20 cellular contexts compared by ENCODE assay signal in genomic region chr20:43969069-43969468, GRCh38. TPM values are rescaled to one million over a fixed set of nuclear protein-coding genes. Genes with fewer than 3 reads are reported as not detected.
DNase-seq lines count a peak whose midpoint lies in the region; ATAC-seq, FAIRE-seq and TF ChIP-seq lines count a peak whose summit lies in the region.
"Had no signal": no experiment of that assay in that cellular context is flagged by ENCODE, and none has a peak within 500 bp of the region (broad histone marks: within the 10 kb centered on the region; RNA-seq: fewer than 3 reads in every experiment).

No MANE protein-coding gene starts in this region.

- no peak for TF ChIP-seq POLR2A in K562 (conservative IDR thresholded peaks at IDR 0.05)

- DNase-seq in AG10803 (ENCODE audit: low read depth), result peak; percentile 36
- DNase-seq in K562 (ENCODE audit: extremely low read depth in 1 of 4, low spot score in 3 of 4), result no peak
- peak; percentile 84 for DNase-seq in osteoblast (ENCODE audit: insufficient read length, low spot score, missing footprints)
- no peak for DNase-seq in heart right ventricle
- DNase-seq: ACHN; AML-193; H7; NCI-H1105; NCI-H2081; NCI-H2171 treated with DMSO at 0.1 percent for 48 hours; NCI-H446 treated with DMSO at 0.1 percent for 48 hours; NCI-H69; NK-92 treated with Interleukin-12 subunit alpha and Interleukin-12 subunit beta, amount 100 ng/mL, for 24 hours; Right ventricle myocardium superior had no signal

- in situ Hi-C loops in K562 (cut with MboI), result no loop called here

- POLR2A ChIA-PET in HEK293 (lab: Yijun Ruan, JAX), result no interaction called here
- POLR2A ChIA-PET in K562 (lab: Yijun Ruan, JAX), result interaction anchor here (0.5 kb wide), 1 partner anchor 524 kb away, joined by 3 read pairs; no protein-coding TSS in a partner anchor

- H3K4me2 ChIP-seq in K562 (ENCODE audit: insufficient read depth, low read length) (no peak overlapping the region), osteoblast (ENCODE audit: insufficient read depth, low read length) (no peak overlapping the region)

- H3K79me2 ChIP-seq in K562 (ENCODE audit: control insufficient read depth, insufficient read depth, low read length) (no peaks in the 10 kb centered on the region), osteoblast (ENCODE audit: insufficient read depth, low read length) (no peaks in the 10 kb centered on the region)

- no peaks in the 10 kb centered on the region for H3K9me1 ChIP-seq in K562 (ENCODE audit: control insufficient read depth, insufficient read depth, low read length)

- H3K36me3 ChIP-seq in HEK293 (ENCODE audit: control insufficient read depth in 2 of 2, insufficient read depth in 1 of 2, low read length in 2 of 2) (no peaks in the 10 kb centered on the region), K562 (ENCODE audit: control insufficient read depth, insufficient read depth, low read length) (no peaks in the 10 kb centered on the region), osteoblast (ENCODE audit: insufficient read depth, low read length) (no peaks in the 10 kb centered on the region), heart right ventricle (no peaks in the 10 kb centered on the region)

- ATAC-seq in K562, result no peak
- no peak for ATAC-seq in heart right ventricle
- no peak for ATAC-seq in HG03159 (IDR thresholded peaks at IDR 0.05; ENCODE audit: unreplicated experiment)
- no peak for ATAC-seq in HG02870 (IDR thresholded peaks at IDR 0.05; ENCODE audit: unreplicated experiment)

- H3K27ac ChIP-seq in HEK293 (ENCODE audit: extremely low read depth, low read depth, low read length) (no peak overlapping the region), K562 (ENCODE audit: extremely low read depth, low read depth, low read length) (no peak overlapping the region), osteoblast (ENCODE audit: low read depth, low read length) (no peak overlapping the region), heart right ventricle (no peak overlapping the region)
- H3K27ac ChIP-seq: C4-2B had no signal

- FAIRE-seq in K562 (lab: Jason Lieb, UNC), result no peak
- FAIRE-seq: GM12892, RCC 7860 had no signal

- intact Hi-C loops in K562 (cut with micrococcal nuclease) (no loop called here), heart right ventricle (cut with DNase I) (no loop called here)

- H3K9me3 ChIP-seq in HEK293 (ENCODE audit: control insufficient read depth, insufficient read depth, low read depth, low read length), result no peaks in the 10 kb centered on the region
- H3K9me3 ChIP-seq in K562 (replicated peaks; ENCODE audit: control insufficient read depth, insufficient read depth, low read depth, low read length), result no peaks in the 10 kb centered on the region
- H3K9me3 ChIP-seq in osteoblast (ENCODE audit: low read depth, low read length), result no peaks in the 10 kb centered on the region
- H3K9me3 ChIP-seq in heart right ventricle, result peaks cover 0 to 4% (median 0%) of the 10 kb centered on the region in 11 donors

- WGBS in K562 (ENCODE audit: insufficient coverage, low coverage, missing lambda C conversion rate), result 2% methylated on average over 7 of the region's 7 CpGs
- 86 to 87% methylated on average over 7 of the region's 7 CpGs for WGBS in heart right ventricle, 2 donors

- H4K20me1 ChIP-seq in K562 (replicated peaks; ENCODE audit: control insufficient read depth, insufficient read depth, low read length), result no peaks in the 10 kb centered on the region
- peaks cover 4% of the 10 kb centered on the region for H4K20me1 ChIP-seq in osteoblast (ENCODE audit: insufficient read depth, low read length)

- H3K4me1 ChIP-seq in HEK293 (ENCODE audit: control insufficient read depth, insufficient read depth, low read length) (no peaks in the 10 kb centered on the region), K562 (replicated peaks in 1 of 2; ENCODE audit: control insufficient read depth in 2 of 2, insufficient read depth in 2 of 2, low read length in 2 of 2) (no peaks in the 10 kb centered on the region), osteoblast (ENCODE audit: insufficient read depth, low read length) (peaks cover 6% of the 10 kb centered on the region), heart right ventricle (peaks cover 0 to 17% (median 0%) of the 10 kb centered on the region in 9 donors)

- H3K27me3 ChIP-seq in K562 (ENCODE audit: control insufficient read depth in 2 of 2, insufficient read depth in 2 of 2, low read length in 2 of 2) (peaks cover 0 to 21% of the 10 kb centered on the region in 2 experiments; a peak in 3 of 5 replicates), osteoblast (ENCODE audit: insufficient read depth, low read length) (peaks cover 4% of the 10 kb centered on the region), heart right ventricle (peaks cover 0 to 13% (median 0%) of the 10 kb centered on the region in 7 donors)

- CTCF ChIA-PET in HEK293 (lab: Yijun Ruan, JAX) (interaction anchor here (0.8 kb wide), 1 partner anchor 15 kb away, joined by 3 read pairs; no protein-coding TSS in a partner anchor), K562 (lab: Yijun Ruan, JAX; ENCODE audit: low intra/inter-chr PET ratio) (no interaction called here)

- no peak for TF ChIP-seq RAD21 in K562 (CRISPR knock-in tag; conservative IDR thresholded peaks at IDR 0.05 in 1 of 2, IDR thresholded peaks at IDR 0.05 in 1 of 2)

- no TSS peak for BruUV-seq in K562 (replicated peaks; lab: Mats Ljungman, UMichigan)

- H3K4me3 ChIP-seq in AG10803 (ENCODE audit: low read length) (no peak overlapping the region), HEK293 (ENCODE audit: low read depth, low read length) (no peak overlapping the region), K562 (no peak overlapping the region), osteoblast (ENCODE audit: insufficient read depth, low read length) (no peak overlapping the region), heart right ventricle (no peak overlapping the region)

- no peak for TF ChIP-seq EP300 in K562 (IDR thresholded peaks at IDR 0.05; ENCODE audit: low read length)

- no peak overlapping the region for H3K9ac ChIP-seq in K562 (ENCODE audit: insufficient read depth in 1 of 2, low read depth in 2 of 2, low read length in 2 of 2)

- TF ChIP-seq CTCF in AG10803 (conservative IDR thresholded peaks at IDR 0.05; ENCODE audit: low read length), result no peak
- TF ChIP-seq CTCF in HEK293 (tag by site-specific recombination; IDR thresholded peaks at IDR 0.05), result no peak
- TF ChIP-seq CTCF in K562 (IDR thresholded peaks at IDR 0.05 in 2 of 3, conservative IDR thresholded peaks at IDR 0.05 in 1 of 3; ENCODE audit: insufficient read depth in 2 of 3, low read depth in 1 of 3, low read length in 3 of 3), result no peak
- TF ChIP-seq CTCF in osteoblast (IDR thresholded peaks at IDR 0.05; ENCODE audit: extremely low read depth, low read depth, low read length), result no peak
- no peak for TF ChIP-seq CTCF in heart right ventricle (IDR thresholded peaks at IDR 0.05)

- H2AFZ ChIP-seq in K562 (ENCODE audit: low read depth, low read length) (no peak overlapping the region), osteoblast (ENCODE audit: low read length) (no peak overlapping the region)

TF ChIP-seq in HEK293, 187 proteins besides CTCF, POLR2A, EP300 and RAD21:
- TF ChIP-seq ZFHX2 (tag by site-specific recombination; conservative IDR thresholded peaks at IDR 0.05) (peak; percentile 60), ZNF292 (tag by site-specific recombination; IDR thresholded peaks at IDR 0.05; ENCODE audit: borderline replicate concordance, low read depth) (no peak), EGR2 (tag by site-specific recombination; IDR thresholded peaks at IDR 0.05; ENCODE audit: low read depth) (peak; percentile 61; the same call in 1 of the 2 replicates), GFI1B (tag by site-specific recombination; IDR thresholded peaks at IDR 0.05) (no peak)
TF ChIP-seq in HEK293: peak in this region for 2.

RNA-seq across cellular contexts. Expression of gene TOX2, which starts 54.4 kb away (rescaled TPM):
- not detected in 2 replicates for total RNA-seq in K562 (2011; cell fraction: chromatin; rRNA removed; ENCODE audit: low replicate concordance)
- not detected in 2 replicates for total RNA-seq in K562 (2011; cell fraction: nucleolus; rRNA removed)
- not detected in 2 replicates for total RNA-seq in K562 (2011; cell fraction: nucleoplasm; rRNA removed)
- total RNA-seq in K562 (2014; rRNA removed) (not detected in 2 replicates), K562 (2014; rRNA removed; fragmentation: Illumina TruSeq; extraction: Trizol) (not detected in 2 replicates), K562 (2015; rRNA removed; fragmentation: Illumina TruSeq; extraction: Trizol) (not detected in 2 replicates), K562 (2021) (not detected in 2 replicates), osteoblast (0.88 and 1.1 TPM in 2 replicates), heart right ventricle (1 to 10 TPM in 4 of 10 donors, under 1 TPM in 6; 0.25 to 1.6 (median 0.79) TPM)
- polyA plus RNA-seq in K562 (2011; rRNA removed) (not detected in 2 replicates), K562 (2014; fragmentation: Illumina TruSeq; extraction: Trizol) (not detected in 2 replicates), K562 (2014; fragmentation: Nextera tagmentation; extraction: Ambion mirVana) (not detected), K562 (2014; rRNA removed) (not detected in 2 replicates), heart right ventricle (1 to 10 TPM; 1.5 to 2.0 TPM)
- polyA plus RNA-seq in K562 (2011; cell fraction: cytosol; rRNA removed), result not detected in 2 replicates
- not detected in 2 replicates for polyA plus RNA-seq in K562 (2011; cell fraction: nucleus; rRNA removed)
- 0.05 and 0.18 TPM in 2 replicates for polyA plus RNA-seq in K562 (2012)
- not detected in 2 replicates for polyA minus RNA-seq in K562 (2011; rRNA and poly(A)+ RNA removed)
- polyA minus RNA-seq in K562 (2011; cell fraction: cytosol; rRNA and poly(A)+ RNA removed), result not detected in 2 replicates
- polyA minus RNA-seq in K562 (2011; cell fraction: nucleus; rRNA and poly(A)+ RNA removed), result not detected in 2 replicates

Comparison
In these comparisons a context has a peak if more than half of its experiments do, and no peak if none do; other contexts are left out.
1. DNase-seq: peak in AG10803 (single experiment) and osteoblast (single experiment); none in K562 (0 of 4) and heart right ventricle (0 of 2).